ENCODE assay signal across 8 cellular contexts in genomic region chr2:218395826-218396687, GRCh38. TPM values are rescaled to one million over a fixed set of nuclear protein-coding genes. Genes with fewer than 3 reads are reported as not detected.
DNase-seq lines count a peak whose midpoint lies in the region; ATAC-seq and TF ChIP-seq lines count a peak whose summit lies in the region.

No MANE protein-coding gene starts in this region.

- 1% methylated on average over 27 of the region's 57 CpGs for WGBS in mammary epithelial cell (ENCODE audit: low coverage, missing lambda C conversion rate)
- WGBS in smooth muscle cell (ENCODE audit: low lambda C conversion rate): 2% methylated on average over 37 of the region's 57 CpGs

- intact Hi-C loops in mammary epithelial cell (cut with micrococcal nuclease): loop anchor here (1.0 to 2.0 kb wide), 4 partner anchors 95 to 210 kb away; partner anchors contain the start of genes CNOT9 and USP37

- H3K36me3 ChIP-seq in WERI-Rb-1 (no peaks in the 10 kb centered on the region), mammary epithelial cell (ENCODE audit: insufficient read depth, low read length) (no peaks in the 10 kb centered on the region), smooth muscle cell (ENCODE audit: low read depth) (no peaks in the 10 kb centered on the region)

- no TSS peak for BruUV-seq in mammary epithelial cell (replicated peaks; lab: Mats Ljungman, UMichigan)

- H3K27me3 ChIP-seq in AG04450 (ENCODE audit: control insufficient read depth, insufficient read depth, low read length): no peaks in the 10 kb centered on the region
- no peaks in the 10 kb centered on the region for H3K27me3 ChIP-seq in WERI-Rb-1 (ENCODE audit: insufficient read depth, low read depth, severe bottlenecking)
- no peaks in the 10 kb centered on the region for H3K27me3 ChIP-seq in mammary epithelial cell (ENCODE audit: insufficient read depth, low read length)
- no peaks in the 10 kb centered on the region for H3K27me3 ChIP-seq in smooth muscle cell (ENCODE audit: low read depth)

- POLR2A ChIA-PET in AG04450 (lab: Yijun Ruan, JAX): interaction anchor here (0.6 to 1.4 kb wide), 7 partner anchors 9 to 109 kb away, joined by 3 to 7 read pairs (median 5); partner anchors contain the start of gene TMBIM1

- DNase-seq in AG04450 (ENCODE audit: low read depth, low spot score) (peak; percentile 94), NCI-H2196 (lab: John Stamatoyannopoulos, UW; ENCODE audit: unreplicated experiment) (peak; percentile 95), WERI-Rb-1 (peak; percentile 96), mammary epithelial cell (peak; percentile 94), iPS-NIHi7 (ENCODE audit: extremely low spot score) (peak; percentile 75), smooth muscle cell (lab: John Stamatoyannopoulos, UW; ENCODE audit: unreplicated experiment) (peak; percentile 90)

- CTCF ChIA-PET in AG04450 (lab: Charles Lee): interaction anchor here (0.6 to 5.9 kb wide), 29 partner anchors 8 to 1560 kb away, joined by 3 to 73 read pairs (median 4); partner anchors contain the start of genes AAMP, PNKD and TMBIM1
- CTCF ChIA-PET in mammary epithelial cell (lab: Charles Lee; ENCODE audit: low non-redundant PET): interaction anchor here (0.6 to 0.9 kb wide), 5 partner anchors 98 to 209 kb away, joined by 3 to 14 read pairs (median 4); partner anchors contain the start of genes AAMP and PNKD

- H3K9ac ChIP-seq in mammary epithelial cell (ENCODE audit: insufficient read depth, low read length) (peak overlapping the region; percentile 70), smooth muscle cell (ENCODE audit: low read depth) (peak overlapping the region; percentile 94)

- peak; percentile 42 for ATAC-seq in GM18873 (IDR thresholded peaks at IDR 0.05; ENCODE audit: low FRiP score, unreplicated experiment)
- peak; percentile 42 for ATAC-seq in HG03139 (IDR thresholded peaks at IDR 0.05; ENCODE audit: unreplicated experiment)

- TF ChIP-seq CTCF in AG04450 (IDR thresholded peaks at IDR 0.05; ENCODE audit: low read depth, low read length): peak; percentile 75
- peak; percentile 72 for TF ChIP-seq CTCF in WERI-Rb-1 (IDR thresholded peaks at IDR 0.05; ENCODE audit: low read depth, low read length)
- TF ChIP-seq CTCF in mammary epithelial cell (conservative IDR thresholded peaks at IDR 0.05 in 1 of 2, IDR thresholded peaks at IDR 0.05 in 1 of 2; ENCODE audit: extremely low read depth in 1 of 2, insufficient read depth in 1 of 2, low read depth in 1 of 2, low read length in 2 of 2): peak; percentile 49 to 80
- peak; percentile 91 for TF ChIP-seq CTCF in smooth muscle cell (IDR thresholded peaks at IDR 0.05; ENCODE audit: borderline replicate concordance, insufficient read depth, poor library complexity, severe bottlenecking)

- H3K4me1 ChIP-seq in mammary epithelial cell (ENCODE audit: insufficient read depth, low read length) (peaks cover 32% of the 10 kb centered on the region), smooth muscle cell (ENCODE audit: low read depth) (peaks cover 2% of the 10 kb centered on the region)

- in situ Hi-C loops in mammary epithelial cell (cut with MboI; ENCODE audit: low sequenced_read_pairs in 2 of 2): loop anchor here (5.0 to 10.0 kb wide), 3 partner anchors 91 to 121 kb away; partner anchors contain the start of genes AAMP (in 1 of the 2) and PNKD (in 1 of the 2)

- H3K9me3 ChIP-seq in AG04450 (ENCODE audit: control insufficient read depth, insufficient read depth, low read length): no peaks in the 10 kb centered on the region; the same call in 1 of the 2 replicates
- H3K9me3 ChIP-seq in WERI-Rb-1 (ENCODE audit: severe bottlenecking): no peaks in the 10 kb centered on the region
- no peaks in the 10 kb centered on the region for H3K9me3 ChIP-seq in mammary epithelial cell (replicated peaks; ENCODE audit: insufficient read depth, low read length)
- no peaks in the 10 kb centered on the region for H3K9me3 ChIP-seq in smooth muscle cell (replicated peaks; ENCODE audit: low read depth)

- dilution Hi-C loops in mammary epithelial cell (cut with HindIII; ENCODE audit: low sequenced_read_pairs): no loop called here

- H3K4me3 ChIP-seq in AG04450 (ENCODE audit: low read depth, low read length): peak overlapping the region; percentile 76
- peak overlapping the region; percentile 93 for H3K4me3 ChIP-seq in WERI-Rb-1 (ENCODE audit: low read depth, low read length)
- H3K4me3 ChIP-seq in mammary epithelial cell (replicated peaks in 1 of 3; ENCODE audit: insufficient read depth in 1 of 3, low read depth in 2 of 3, low read length in 3 of 3): peak overlapping the region; percentile 58 to 71 (median 65)
- peak overlapping the region; percentile 95 for H3K4me3 ChIP-seq in smooth muscle cell

- peak overlapping the region; percentile 89 for H2AFZ ChIP-seq in mammary epithelial cell (ENCODE audit: low read depth, low read length)
- peak overlapping the region; percentile 99 for H2AFZ ChIP-seq in smooth muscle cell (ENCODE audit: low read depth)

- peaks cover 24% of the 10 kb centered on the region for H3F3A ChIP-seq in smooth muscle cell (ENCODE audit: low read depth)

- peak overlapping the region; percentile 98 for H3K27ac ChIP-seq in AG04450 (ENCODE audit: low read depth, low read length)
- H3K27ac ChIP-seq in WERI-Rb-1: peak overlapping the region; percentile 98
- peak overlapping the region; percentile 76 for H3K27ac ChIP-seq in mammary epithelial cell (ENCODE audit: insufficient read depth, low read depth, low read length)
- peak overlapping the region; percentile 98 for H3K27ac ChIP-seq in smooth muscle cell (ENCODE audit: low read depth)

- H4K20me1 ChIP-seq in mammary epithelial cell (ENCODE audit: insufficient read depth, low read length): no peaks in the 10 kb centered on the region
- peaks cover 5% of the 10 kb centered on the region for H4K20me1 ChIP-seq in smooth muscle cell (ENCODE audit: low read depth)

- peak overlapping the region; percentile 89 for H3K4me2 ChIP-seq in mammary epithelial cell (ENCODE audit: insufficient read depth, low read depth, low read length)
- peak overlapping the region; percentile 99 for H3K4me2 ChIP-seq in smooth muscle cell

- H3K79me2 ChIP-seq in mammary epithelial cell (ENCODE audit: insufficient read depth, low read length) (peaks cover 20% of the 10 kb centered on the region), smooth muscle cell (ENCODE audit: low read depth) (peaks cover 18% of the 10 kb centered on the region)

RNA-seq across cellular contexts. Expression of gene CTDSP1, which starts 3.6 kb away (rescaled TPM):
- polyA plus RNA-seq in AG04450 (2011; rRNA removed) (51.3 and 66.6 TPM in 2 replicates), mammary epithelial cell (79.1 TPM), smooth muscle cell (18.7 and 20.3 TPM in 2 replicates)
- polyA minus RNA-seq in AG04450 (2011; rRNA and poly(A)+ RNA removed): 77.8 and 111 TPM in 2 replicates
- total RNA-seq in mammary epithelial cell (10 to 100 TPM; 27.0 to 58.0 TPM), smooth muscle cell (62.5 and 70.9 TPM in 2 replicates)
- polyA minus RNA-seq in mammary epithelial cell: 123 TPM

RNA-seq across cellular contexts. Expression of gene SLC11A1, which starts 14.0 kb away (rescaled TPM):
- polyA plus RNA-seq in AG04450 (2011; rRNA removed): 0.04 TPM in 1 of 2 replicates, not detected in the other
- polyA minus RNA-seq in AG04450 (2011; rRNA and poly(A)+ RNA removed): 0.14 TPM in 1 of 2 replicates, not detected in the other
- under 1 TPM; 0.17 to 0.38 TPM for total RNA-seq in mammary epithelial cell
- polyA plus RNA-seq in mammary epithelial cell: 0.51 TPM
- polyA minus RNA-seq in mammary epithelial cell: not detected
- 0.31 TPM in 1 of 2 replicates, not detected in the other for total RNA-seq in smooth muscle cell
- 0.14 and 0.38 TPM in 2 replicates for polyA plus RNA-seq in smooth muscle cell

RNA-seq across cellular contexts. Expression of gene VIL1, which starts 22.9 kb away (rescaled TPM):
- polyA plus RNA-seq in AG04450 (2011; rRNA removed): 0.06 TPM in 1 of 2 replicates, not detected in the other
- not detected in 2 replicates for polyA minus RNA-seq in AG04450 (2011; rRNA and poly(A)+ RNA removed)
- total RNA-seq in mammary epithelial cell: not detected
- polyA plus RNA-seq in mammary epithelial cell: 0.01 TPM
- polyA minus RNA-seq in mammary epithelial cell: not detected
- total RNA-seq in smooth muscle cell: not detected in 2 replicates
- 0.14 and 0.15 TPM in 2 replicates for polyA plus RNA-seq in smooth muscle cell

RNA-seq across cellular contexts. Expression of gene CATIP, which starts 39.4 kb away (rescaled TPM):
- polyA plus RNA-seq in AG04450 (2011; rRNA removed) (not detected in 2 replicates), mammary epithelial cell (not detected), smooth muscle cell (0.18 and 0.25 TPM in 2 replicates)
- 0.43 and 0.46 TPM in 2 replicates for polyA minus RNA-seq in AG04450 (2011; rRNA and poly(A)+ RNA removed)
- total RNA-seq in mammary epithelial cell (not detected), smooth muscle cell (not detected in 2 replicates)
- not detected for polyA minus RNA-seq in mammary epithelial cell

Comparison
In these comparisons a context has a peak if more than half of its experiments do, and no peak if none do; other contexts are left out.
1. Peak in every context shown above with its lines: DNase-seq, ATAC-seq, H3K4me3 ChIP-seq and H3K27ac ChIP-seq.